Comparison of ENCODE assay signal across 27 cellular contexts in the genomic region with DNA sequence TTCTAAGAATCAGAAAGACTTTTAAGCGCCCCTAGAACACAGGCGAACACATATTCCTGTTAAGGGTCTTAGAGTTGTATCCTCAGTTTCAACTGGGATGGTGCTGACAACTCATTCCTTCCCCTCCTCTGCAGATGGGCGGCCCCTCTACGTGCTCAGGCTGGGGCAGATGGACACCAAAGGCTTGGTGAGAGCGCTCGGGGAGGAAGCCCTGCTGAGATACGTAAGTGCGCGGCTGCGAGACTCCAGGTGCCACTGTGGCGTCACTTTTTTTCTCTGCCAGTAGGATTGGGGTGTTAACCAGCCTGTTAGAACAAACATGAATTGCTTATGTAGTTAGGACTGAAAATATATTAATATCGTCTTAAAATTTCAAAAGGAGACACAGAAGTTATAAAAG.
"Had no signal": no experiment of that assay in that cellular context is flagged by ENCODE, and none has a peak within 500 bp of the region (broad histone marks: within the 10 kb centered on the region; RNA-seq: fewer than 3 reads in every experiment).

No MANE protein-coding gene starts in this region.

- H3K4me3 Mint-ChIP-seq: activated T-cell treated with anti-CD3 and anti-CD28 coated beads, Interleukin-2, amount 50 U/mL, for 24 hours; immature natural killer cell; natural killer cell; T-helper 1 cell treated with Interleukin-12 subunit alpha and Interleukin-12 subunit beta and Interleukin-4 antibody, amounts not matched to agents 30 μg/mL and 1 μg/mL, for 36 hours had no signal

- FAIRE-seq: bronchial epithelial cell, kidney, TTC549 had no signal

- DNase-seq: activated CD4-positive, alpha-beta T cell treated with anti-CD3 and anti-CD28 coated beads for 48 hours; activated CD4-positive, alpha-beta T cell treated with anti-CD3 and anti-CD28 coated beads, Interleukin-2, amount 50 U/mL, for 48 hours; activated CD8-positive, alpha-beta memory T cell treated with anti-CD3 and anti-CD28 coated beads for 24 hours; activated naive CD4-positive, alpha-beta T cell; activated T-cell treated with anti-CD3 and anti-CD28 coated beads, Interleukin-2, amount 50 U/mL, for 24 hours; effector memory CD4-positive, alpha-beta T cell; foreskin fibroblast; heart left ventricle; hypothalamus; immature natural killer cell; kidney; left colon; natural killer cell; right cardiac atrium; spleen; stimulated activated naive CD4-positive, alpha-beta T cell; T-helper 9 cell had no signal

- H3K9me3 ChIP-seq: heart left ventricle, spleen, tibial nerve had no signal

- H3K27me3 ChIP-seq: dorsolateral prefrontal cortex, heart left ventricle, spleen, tibial nerve had no signal

- ATAC-seq: activated CD4-positive, CD25-positive, alpha-beta regulatory T cell treated with anti-CD3 and anti-CD28 coated beads, Interleukin-2, amount 50 U/mL, for 24 hours; activated naive CD4-positive, alpha-beta T cell treated with anti-CD3 and anti-CD28 coated beads, Interleukin-2, amount 50 U/mL, for 72 hours; esophagus mucosa; heart left ventricle; left colon; natural killer cell; right cardiac atrium had no signal

- H3K27ac ChIP-seq: coronary artery, tibial nerve, VCaP had no signal

- H3K27me3 Mint-ChIP-seq: activated T-cell treated with anti-CD3 and anti-CD28 coated beads, Interleukin-2, amount 50 U/mL, for 24 hours had no signal

- H3K27ac Mint-ChIP-seq: activated naive CD4-positive, alpha-beta T cell treated with anti-CD3 and anti-CD28 coated beads, Interleukin-2, amount 50 U/mL, for 72 hours; activated T-cell treated with anti-CD3 and anti-CD28 coated beads, Interleukin-2, amount 50 U/mL, for 24 hours; T-helper 1 cell treated with Interleukin-12 subunit alpha and Interleukin-12 subunit beta and Interleukin-4 antibody, amounts not matched to agents 30 μg/mL and 1 μg/mL, for 36 hours had no signal

- H3K9me3 Mint-ChIP-seq: activated naive CD4-positive, alpha-beta T cell treated with anti-CD3 and anti-CD28 coated beads, Interleukin-2, amount 50 U/mL, for 72 hours; activated T-cell treated with anti-CD3 and anti-CD28 coated beads, Interleukin-2, amount 50 U/mL, for 24 hours; immature natural killer cell; natural killer cell; T-helper 1 cell treated with Interleukin-12 subunit alpha and Interleukin-12 subunit beta and Interleukin-4 antibody, amounts not matched to agents 30 μg/mL and 1 μg/mL, for 36 hours had no signal

- H3K4me3 ChIP-seq: coronary artery, dorsolateral prefrontal cortex, heart left ventricle, spleen, tibial nerve had no signal
